Comparison of ENCODE assay signal across 8 cellular contexts in genomic region chr5:54610197-54610898, GRCh38.
DNase-seq lines count a peak whose midpoint lies in the region; ATAC-seq and TF ChIP-seq lines count a peak whose summit lies in the region.

No MANE protein-coding gene starts in this region.

- H3K9ac ChIP-seq in mammary epithelial cell (ENCODE audit: insufficient read depth, low read length) = no peak overlapping the region

- intact Hi-C loops in mammary epithelial cell (cut with micrococcal nuclease) = no loop called here
- intact Hi-C loops in breast epithelium (cut with DNase I; ENCODE audit: low total_unique reads) = no loop called here

- peak; percentile 93 for ATAC-seq in HG02678 (IDR thresholded peaks at IDR 0.05; ENCODE audit: unreplicated experiment)

- in situ Hi-C loops in mammary epithelial cell (cut with MboI; ENCODE audit: low sequenced_read_pairs in 2 of 2) = no loop called here

- H3K9me3 ChIP-seq in mammary epithelial cell (replicated peaks; ENCODE audit: insufficient read depth, low read length) (no peaks in the 10 kb centered on the region), breast epithelium (no peaks in the 10 kb centered on the region)

- H3K36me3 ChIP-seq in mammary epithelial cell (ENCODE audit: insufficient read depth, low read length) = no peaks in the 10 kb centered on the region
- H3K36me3 ChIP-seq in breast epithelium = no peaks in the 10 kb centered on the region

- no peaks in the 10 kb centered on the region for H3K79me2 ChIP-seq in mammary epithelial cell (ENCODE audit: insufficient read depth, low read length)

- H3K4me2 ChIP-seq in mammary epithelial cell (ENCODE audit: insufficient read depth, low read depth, low read length) = no peak overlapping the region

- H3K4me3 ChIP-seq in mammary epithelial cell (replicated peaks in 1 of 3; ENCODE audit: insufficient read depth in 1 of 3, low read depth in 2 of 3, low read length in 3 of 3) (no peak overlapping the region), breast epithelium (no peak overlapping the region)

- peak; percentile 21 for DNase-seq in mammary epithelial cell
- DNase-seq in breast epithelium (ENCODE audit: low spot score in 2 of 2) = no peak
- DNase-seq in NCI-H526 treated with DMSO at 0.1 percent for 48 hours (lab: John Stamatoyannopoulos, UW) = peak; percentile 28
- DNase-seq in germinal center (ENCODE audit: low spot score) = peak; percentile 65
- DNase-seq in effector CD4-positive, alpha-beta T cell = no peak
- no peak for DNase-seq in cerebellar nuclear complex (lab: John Stamatoyannopoulos, UW)
- no peak for DNase-seq in activated CD4-positive, CD25-positive, alpha-beta regulatory T cell treated with anti-CD3 and anti-CD28 coated beads, Interleukin-2, amount 50 U/mL, for 72 hours

- no peak for TF ChIP-seq CTCF in mammary epithelial cell (conservative IDR thresholded peaks at IDR 0.05 in 1 of 2, IDR thresholded peaks at IDR 0.05 in 1 of 2; ENCODE audit: extremely low read depth in 1 of 2, insufficient read depth in 1 of 2, low read depth in 1 of 2, low read length in 2 of 2)
- no peak for TF ChIP-seq CTCF in breast epithelium (IDR thresholded peaks at IDR 0.05)

- H3K27me3 ChIP-seq in mammary epithelial cell (ENCODE audit: insufficient read depth, low read length) = no peaks in the 10 kb centered on the region
- H3K27me3 ChIP-seq in breast epithelium = no peaks in the 10 kb centered on the region

- H3K4me1 ChIP-seq in mammary epithelial cell (ENCODE audit: insufficient read depth, low read length) (no peaks in the 10 kb centered on the region), breast epithelium (no peaks in the 10 kb centered on the region)

- no peak overlapping the region for H2AFZ ChIP-seq in mammary epithelial cell (ENCODE audit: low read depth, low read length)

- TF ChIP-seq POLR2A in breast epithelium (IDR thresholded peaks at IDR 0.05) = no peak

- WGBS in mammary epithelial cell (ENCODE audit: low coverage, missing lambda C conversion rate) = 78% methylated on average over 6 of the region's 6 CpGs

- no peak overlapping the region for H3K27ac ChIP-seq in mammary epithelial cell (ENCODE audit: insufficient read depth, low read depth, low read length)
- no peak overlapping the region for H3K27ac ChIP-seq in breast epithelium

- H4K20me1 ChIP-seq in mammary epithelial cell (ENCODE audit: insufficient read depth, low read length) = no peaks in the 10 kb centered on the region

- CTCF ChIA-PET in mammary epithelial cell (lab: Charles Lee; ENCODE audit: low non-redundant PET) = no interaction called here

- BruUV-seq in mammary epithelial cell (replicated peaks; lab: Mats Ljungman, UMichigan) = no TSS peak

- dilution Hi-C loops in mammary epithelial cell (cut with HindIII; ENCODE audit: low sequenced_read_pairs) = no loop called here

Comparison
In these comparisons a context has a peak if more than half of its experiments do, and no peak if none do; other contexts are left out.
1. DNase-seq: peak in mammary epithelial cell (single experiment), NCI-H526 treated with DMSO at 0.1 percent for 48 hours (single experiment) and germinal center (single experiment); none in breast epithelium (0 of 2), effector CD4-positive, alpha-beta T cell (single experiment), cerebellar nuclear complex (0 of 2) and activated CD4-positive, CD25-positive, alpha-beta regulatory T cell treated with anti-CD3 and anti-CD28 coated beads, Interleukin-2, amount 50 U/mL, for 72 hours (single experiment).